In genomic region chr2:201928363-201928762, GRCh38 we compare ENCODE assay signal across 17 cellular contexts.
"Had no signal": no experiment of that assay in that cellular context is flagged by ENCODE, and none has a peak within 500 bp of the region (broad histone marks: within the 10 kb centered on the region; RNA-seq: fewer than 3 reads in every experiment).

No MANE protein-coding gene starts in this region.

- ATAC-seq: natural killer cell; pancreas; right cardiac atrium; right lobe of liver; stimulated activated effector memory CD8-positive, alpha-beta T cell treated with anti-CD3 and anti-CD28 coated beads, Interleukin-12 subunit alpha, Interleukin-12 subunit beta, amount 100 ng/mL, for 72 hours; stimulated activated naive B cell treated with anti-CD40 and anti-IgM and Interleukin-4, amounts not matched to agents 10 μg/mL and 1 μg/mL and 100 μg/mL, for 72 hours had no signal

- DNase-seq: natural killer cell; pancreas; right cardiac atrium; right lobe of liver; sigmoid colon; small intestine; stimulated activated CD4-positive, alpha-beta T cell treated with anti-CD3 and anti-CD28 coated beads, Interleukin-15, amount 100 ng/mL, for 24 hours; stimulated activated CD4-positive, alpha-beta T cell treated with anti-CD3 and anti-CD28 coated beads, Interleukin-2, amount 100 ng/mL, for 24 hours; stimulated activated CD4-positive, alpha-beta T cell treated with anti-CD3 and anti-CD28 coated beads, Interleukin-2, amount 100 ng/mL, for 48 hours; stimulated activated CD4-positive, alpha-beta T cell treated with anti-CD3 and anti-CD28 coated beads, Interleukin-4, amount 100 ng/mL, for 24 hours; stimulated activated naive B cell treated with anti-CD40 and anti-IgM and Interleukin-4, amounts not matched to agents 10 μg/mL and 1 μg/mL and 100 μg/mL, for 72 hours; stimulated activated naive CD4-positive, alpha-beta T cell treated with Interleukin-2 at 50 U/mL for 16 hours; stomach; thyroid gland; trophoblast cell; upper lobe of left lung had no signal
